Comparison of ENCODE assay signal across 1 cellular context in genomic region chr6:145814501-145815350, GRCh38.
TF ChIP-seq lines count a peak whose summit lies in the region.

A gene with protein sequence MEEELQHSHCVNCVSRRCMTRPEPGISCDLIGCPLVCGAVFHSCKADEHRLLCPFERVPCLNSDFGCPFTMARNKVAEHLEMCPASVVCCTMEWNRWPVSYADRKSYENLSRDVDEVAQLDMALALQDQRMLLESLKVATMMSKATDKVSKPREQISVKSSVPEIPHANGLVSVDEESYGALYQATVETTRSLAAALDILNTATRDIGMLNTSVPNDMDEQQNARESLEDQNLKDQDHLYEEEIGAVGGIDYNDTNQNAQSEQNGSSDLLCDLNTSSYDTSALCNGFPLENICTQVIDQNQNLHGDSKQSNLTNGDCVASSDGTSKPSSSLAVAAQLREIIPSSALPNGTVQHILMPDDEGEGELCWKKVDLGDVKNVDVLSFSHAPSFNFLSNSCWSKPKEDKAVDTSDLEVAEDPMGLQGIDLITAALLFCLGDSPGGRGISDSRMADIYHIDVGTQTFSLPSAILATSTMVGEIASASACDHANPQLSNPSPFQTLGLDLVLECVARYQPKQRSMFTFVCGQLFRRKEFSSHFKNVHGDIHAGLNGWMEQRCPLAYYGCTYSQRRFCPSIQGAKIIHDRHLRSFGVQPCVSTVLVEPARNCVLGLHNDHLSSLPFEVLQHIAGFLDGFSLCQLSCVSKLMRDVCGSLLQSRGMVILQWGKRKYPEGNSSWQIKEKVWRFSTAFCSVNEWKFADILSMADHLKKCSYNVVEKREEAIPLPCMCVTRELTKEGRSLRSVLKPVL (minus strand): TSS chr6:145814795. CDS start chr6:145806405, 8,390 bp downstream.

TF ChIP-seq in SK-N-SH treated with all-trans-retinoic acid at 6 μM for 48 hours, 23 proteins besides CTCF, POLR2A, EP300 and RAD21 (continued from another document):
- TF ChIP-seq TSHZ2 (CRISPR knock-in tag; IDR thresholded peaks at IDR 0.05): peak; percentile 14; the same call in 1 of the 2 replicates
- TF ChIP-seq, protein P1, sequence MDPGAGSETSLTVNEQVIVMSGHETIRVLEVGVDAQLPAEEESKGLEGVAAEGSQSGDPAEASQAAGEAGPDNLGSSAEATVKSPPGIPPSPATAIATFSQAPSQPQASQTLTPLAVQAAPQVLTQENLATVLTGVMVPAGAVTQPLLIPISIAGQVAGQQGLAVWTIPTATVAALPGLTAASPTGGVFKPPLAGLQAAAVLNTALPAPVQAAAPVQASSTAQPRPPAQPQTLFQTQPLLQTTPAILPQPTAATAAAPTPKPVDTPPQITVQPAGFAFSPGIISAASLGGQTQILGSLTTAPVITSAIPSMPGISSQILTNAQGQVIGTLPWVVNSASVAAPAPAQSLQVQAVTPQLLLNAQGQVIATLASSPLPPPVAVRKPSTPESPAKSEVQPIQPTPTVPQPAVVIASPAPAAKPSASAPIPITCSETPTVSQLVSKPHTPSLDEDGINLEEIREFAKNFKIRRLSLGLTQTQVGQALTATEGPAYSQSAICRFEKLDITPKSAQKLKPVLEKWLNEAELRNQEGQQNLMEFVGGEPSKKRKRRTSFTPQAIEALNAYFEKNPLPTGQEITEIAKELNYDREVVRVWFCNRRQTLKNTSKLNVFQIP (CRISPR knock-in tag; IDR thresholded peaks at IDR 0.05; ENCODE audit: borderline replicate concordance, low read depth): no peak
- TF ChIP-seq RARB (CRISPR knock-in tag; IDR thresholded peaks at IDR 0.05): no peak
- TF ChIP-seq SNAI2 (CRISPR knock-in tag; IDR thresholded peaks at IDR 0.05): no peak
- TF ChIP-seq PPARA (CRISPR knock-in tag; IDR thresholded peaks at IDR 0.05; ENCODE audit: borderline replicate concordance): no peak
- TF ChIP-seq BACH2 (CRISPR knock-in tag; IDR thresholded peaks at IDR 0.05; ENCODE audit: borderline replicate concordance): no peak
